ENCODE assay signal across 1 cellular context in the genomic region with DNA sequence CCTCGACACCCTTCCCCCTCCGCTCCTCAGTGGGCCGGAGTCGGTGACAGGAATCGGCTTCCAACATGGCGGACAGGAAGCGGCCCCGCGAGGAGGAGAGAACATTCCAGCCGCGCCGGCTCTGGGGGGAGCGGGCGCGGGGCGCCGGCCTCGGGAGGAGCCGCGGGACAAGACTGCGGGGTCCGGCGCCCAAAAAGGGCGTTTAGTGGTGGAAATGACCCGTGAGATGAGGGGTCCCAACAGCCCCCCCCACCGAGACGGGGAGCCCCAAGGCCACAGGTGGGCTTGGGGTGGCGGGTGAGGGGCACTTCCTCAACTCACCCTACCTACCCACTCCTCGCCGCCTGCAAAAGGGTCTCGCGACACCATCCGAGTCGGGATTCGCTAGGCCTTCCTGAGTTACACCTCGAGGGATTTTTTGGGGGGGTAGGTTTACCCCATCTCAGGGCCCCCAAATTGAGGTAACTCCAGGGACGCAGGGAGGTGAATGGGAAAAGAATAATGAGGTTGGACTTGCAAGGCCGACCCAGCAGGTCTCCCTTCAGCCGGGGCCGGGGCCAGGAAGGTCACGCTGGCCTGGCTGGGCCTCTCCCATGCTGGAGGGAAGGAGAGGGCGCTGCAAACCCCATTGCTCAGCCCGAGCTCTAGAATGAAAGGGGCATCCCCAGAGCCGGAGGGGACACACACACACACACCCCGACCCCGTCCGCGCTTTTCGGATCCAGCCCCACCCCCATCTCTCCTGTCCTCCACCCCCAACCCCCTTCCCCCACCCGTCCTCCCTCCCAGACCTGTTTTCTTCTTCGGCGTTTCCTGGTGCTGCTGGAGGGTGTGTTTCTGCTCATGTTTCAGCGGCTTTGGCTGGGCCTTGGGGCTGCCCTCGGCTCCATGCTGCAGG.
TF ChIP-seq lines count a peak whose summit lies in the region.

No MANE protein-coding gene starts in this region.

TF ChIP-seq in GM12878, 131 proteins besides CTCF, POLR2A, EP300 and RAD21 (continued from another document):
- no peak for TF ChIP-seq HSF1 (IDR thresholded peaks at IDR 0.05; ENCODE audit: low read depth, low read length)
- TF ChIP-seq MXI1 (IDR thresholded peaks at IDR 0.05; ENCODE audit: low read depth, low read length): no peak
- TF ChIP-seq RELA (IDR thresholded peaks at IDR 0.05; ENCODE audit: borderline replicate concordance, partially characterized antibody): no peak
- TF ChIP-seq GATAD2B (conservative IDR thresholded peaks at IDR 0.05; ENCODE audit: low read depth): peak; percentile 76
- no peak for TF ChIP-seq GABPA (IDR thresholded peaks at IDR 0.05; ENCODE audit: low read depth)
- no peak; the same call in 1 of the 2 replicates for TF ChIP-seq TBL1XR1 (IDR thresholded peaks at IDR 0.05; ENCODE audit: low read depth, low read length)
- no peak for TF ChIP-seq PAX8 (IDR thresholded peaks at IDR 0.05)
- TF ChIP-seq ATF3 (IDR thresholded peaks at IDR 0.05; ENCODE audit: borderline replicate concordance, extremely low read depth, low read depth, low read length): no peak
- no peak for TF ChIP-seq ZNF24 (IDR thresholded peaks at IDR 0.05)
- 0 out of 4 replicates have a peak, but pooled peaks of 1 of the 2 experiments have one; percentile 1 for TF ChIP-seq BHLHE40 (IDR thresholded peaks at IDR 0.05; ENCODE audit: borderline replicate concordance in 1 of 2, low read depth in 2 of 2, low read length in 1 of 2)
- TF ChIP-seq IRF3 (IDR thresholded peaks at IDR 0.05): no peak
- TF ChIP-seq NFXL1 (IDR thresholded peaks at IDR 0.05; ENCODE audit: borderline replicate concordance): no peak
- TF ChIP-seq CHD4 (IDR thresholded peaks at IDR 0.05): no peak
- TF ChIP-seq TCF7 (IDR thresholded peaks at IDR 0.05; ENCODE audit: borderline replicate concordance): no peak
- no peak for TF ChIP-seq RFX5 (IDR thresholded peaks at IDR 0.05; ENCODE audit: low read depth, low read length)
- no peak for TF ChIP-seq BRCA1 (IDR thresholded peaks at IDR 0.05; ENCODE audit: low read depth, low read length)
- no peak for TF ChIP-seq ATF7 (IDR thresholded peaks at IDR 0.05; ENCODE audit: low read depth)
- TF ChIP-seq RBBP5 (conservative IDR thresholded peaks at IDR 0.05): no peak
- no peak for TF ChIP-seq HDAC6 (IDR thresholded peaks at IDR 0.05; ENCODE audit: unreplicated experiment)
- TF ChIP-seq, protein P1, sequence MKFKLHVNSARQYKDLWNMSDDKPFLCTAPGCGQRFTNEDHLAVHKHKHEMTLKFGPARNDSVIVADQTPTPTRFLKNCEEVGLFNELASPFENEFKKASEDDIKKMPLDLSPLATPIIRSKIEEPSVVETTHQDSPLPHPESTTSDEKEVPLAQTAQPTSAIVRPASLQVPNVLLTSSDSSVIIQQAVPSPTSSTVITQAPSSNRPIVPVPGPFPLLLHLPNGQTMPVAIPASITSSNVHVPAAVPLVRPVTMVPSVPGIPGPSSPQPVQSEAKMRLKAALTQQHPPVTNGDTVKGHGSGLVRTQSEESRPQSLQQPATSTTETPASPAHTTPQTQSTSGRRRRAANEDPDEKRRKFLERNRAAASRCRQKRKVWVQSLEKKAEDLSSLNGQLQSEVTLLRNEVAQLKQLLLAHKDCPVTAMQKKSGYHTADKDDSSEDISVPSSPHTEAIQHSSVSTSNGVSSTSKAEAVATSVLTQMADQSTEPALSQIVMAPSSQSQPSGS (IDR thresholded peaks at IDR 0.05; ENCODE audit: low read length): no peak
- no peak for TF ChIP-seq ZNF217 (IDR thresholded peaks at IDR 0.05)
- TF ChIP-seq SMAD5 (IDR thresholded peaks at IDR 0.05; ENCODE audit: low read depth): no peak
- TF ChIP-seq LARP7 (IDR thresholded peaks at IDR 0.05): no peak
- TF ChIP-seq ZNF274 (IDR thresholded peaks at IDR 0.05; ENCODE audit: insufficient read depth, insufficient read length): no peak
- peak; percentile 53; the same call in 1 of the 2 replicates for TF ChIP-seq ASH2L (IDR thresholded peaks at IDR 0.05; ENCODE audit: borderline replicate concordance, low read depth)
- peak; percentile 37 for TF ChIP-seq NKRF (conservative IDR thresholded peaks at IDR 0.05)
- peak; percentile 34; the same call in 1 of the 2 replicates for TF ChIP-seq BACH1 (IDR thresholded peaks at IDR 0.05; ENCODE audit: borderline replicate concordance)
- no peak for TF ChIP-seq ZNF384 (IDR thresholded peaks at IDR 0.05; ENCODE audit: borderline replicate concordance, low read depth, low read length)
- peak; percentile 95 for TF ChIP-seq YY1 (IDR thresholded peaks at IDR 0.05; ENCODE audit: low read depth, low read length)
- TF ChIP-seq, protein P2, sequence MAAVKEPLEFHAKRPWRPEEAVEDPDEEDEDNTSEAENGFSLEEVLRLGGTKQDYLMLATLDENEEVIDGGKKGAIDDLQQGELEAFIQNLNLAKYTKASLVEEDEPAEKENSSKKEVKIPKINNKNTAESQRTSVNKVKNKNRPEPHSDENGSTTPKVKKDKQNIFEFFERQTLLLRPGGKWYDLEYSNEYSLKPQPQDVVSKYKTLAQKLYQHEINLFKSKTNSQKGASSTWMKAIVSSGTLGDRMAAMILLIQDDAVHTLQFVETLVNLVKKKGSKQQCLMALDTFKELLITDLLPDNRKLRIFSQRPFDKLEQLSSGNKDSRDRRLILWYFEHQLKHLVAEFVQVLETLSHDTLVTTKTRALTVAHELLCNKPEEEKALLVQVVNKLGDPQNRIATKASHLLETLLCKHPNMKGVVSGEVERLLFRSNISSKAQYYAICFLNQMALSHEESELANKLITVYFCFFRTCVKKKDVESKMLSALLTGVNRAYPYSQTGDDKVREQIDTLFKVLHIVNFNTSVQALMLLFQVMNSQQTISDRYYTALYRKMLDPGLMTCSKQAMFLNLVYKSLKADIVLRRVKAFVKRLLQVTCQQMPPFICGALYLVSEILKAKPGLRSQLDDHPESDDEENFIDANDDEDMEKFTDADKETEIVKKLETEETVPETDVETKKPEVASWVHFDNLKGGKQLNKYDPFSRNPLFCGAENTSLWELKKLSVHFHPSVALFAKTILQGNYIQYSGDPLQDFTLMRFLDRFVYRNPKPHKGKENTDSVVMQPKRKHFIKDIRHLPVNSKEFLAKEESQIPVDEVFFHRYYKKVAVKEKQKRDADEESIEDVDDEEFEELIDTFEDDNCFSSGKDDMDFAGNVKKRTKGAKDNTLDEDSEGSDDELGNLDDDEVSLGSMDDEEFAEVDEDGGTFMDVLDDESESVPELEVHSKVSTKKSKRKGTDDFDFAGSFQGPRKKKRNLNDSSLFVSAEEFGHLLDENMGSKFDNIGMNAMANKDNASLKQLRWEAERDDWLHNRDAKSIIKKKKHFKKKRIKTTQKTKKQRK (IDR thresholded peaks at IDR 0.05; ENCODE audit: low read depth, low read length): no peak
- TF ChIP-seq TAF1 (IDR thresholded peaks at IDR 0.05; ENCODE audit: borderline replicate concordance, low read depth, low read length): peak; percentile 71; the same call in 1 of the 2 replicates
- no peak for TF ChIP-seq MYC (IDR thresholded peaks at IDR 0.05; ENCODE audit: insufficient read depth, insufficient read length, insufficient replicate concordance, low read length, severe bottlenecking)
- TF ChIP-seq, protein P3, sequence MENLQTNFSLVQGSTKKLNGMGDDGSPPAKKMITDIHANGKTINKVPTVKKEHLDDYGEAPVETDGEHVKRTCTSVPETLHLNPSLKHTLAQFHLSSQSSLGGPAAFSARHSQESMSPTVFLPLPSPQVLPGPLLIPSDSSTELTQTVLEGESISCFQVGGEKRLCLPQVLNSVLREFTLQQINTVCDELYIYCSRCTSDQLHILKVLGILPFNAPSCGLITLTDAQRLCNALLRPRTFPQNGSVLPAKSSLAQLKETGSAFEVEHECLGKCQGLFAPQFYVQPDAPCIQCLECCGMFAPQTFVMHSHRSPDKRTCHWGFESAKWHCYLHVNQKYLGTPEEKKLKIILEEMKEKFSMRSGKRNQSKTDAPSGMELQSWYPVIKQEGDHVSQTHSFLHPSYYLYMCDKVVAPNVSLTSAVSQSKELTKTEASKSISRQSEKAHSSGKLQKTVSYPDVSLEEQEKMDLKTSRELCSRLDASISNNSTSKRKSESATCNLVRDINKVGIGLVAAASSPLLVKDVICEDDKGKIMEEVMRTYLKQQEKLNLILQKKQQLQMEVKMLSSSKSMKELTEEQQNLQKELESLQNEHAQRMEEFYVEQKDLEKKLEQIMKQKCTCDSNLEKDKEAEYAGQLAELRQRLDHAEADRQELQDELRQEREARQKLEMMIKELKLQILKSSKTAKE (IDR thresholded peaks at IDR 0.05; ENCODE audit: low read depth, poor library complexity, severe bottlenecking): no peak
- no peak for TF ChIP-seq STAT1 (conservative IDR thresholded peaks at IDR 0.05)
TF ChIP-seq in GM12878: peak in this region for 15.
